27 cellular contexts compared by ENCODE assay signal in genomic region chr21:38468989-38469388, GRCh38. TPM values are rescaled to one million over a fixed set of nuclear protein-coding genes. Genes with fewer than 3 reads are reported as not detected.
DNase-seq lines count a peak whose midpoint lies in the region; ATAC-seq, FAIRE-seq and TF ChIP-seq lines count a peak whose summit lies in the region.
"Had no signal": no experiment of that assay in that cellular context is flagged by ENCODE, and none has a peak within 500 bp of the region (broad histone marks: within the 10 kb centered on the region; RNA-seq: fewer than 3 reads in every experiment).

No MANE protein-coding gene starts in this region.

- no peaks in the 10 kb centered on the region for H3K9me3 Mint-ChIP-seq in nephron progenitor cell
- H3K9me3 Mint-ChIP-seq: activated CD8-positive, alpha-beta T cell treated with anti-CD3 and anti-CD28 coated beads for 36 hours; activated T-cell treated with anti-CD3 and anti-CD28 coated beads, Interleukin-2, amount 50 U/mL, for 24 hours; mesothelial cell of epicardium; nephron had no signal

- no peak overlapping the region for H3K4me3 Mint-ChIP-seq in nephron progenitor cell
- H3K4me3 Mint-ChIP-seq: activated CD8-positive, alpha-beta T cell treated with anti-CD3 and anti-CD28 coated beads for 36 hours; activated T-cell treated with anti-CD3 and anti-CD28 coated beads, Interleukin-2, amount 50 U/mL, for 24 hours; CD4-positive, CD25-positive, alpha-beta regulatory T cell; mesothelial cell of epicardium; nephron; stimulated activated naive B cell treated with anti-CD40 and anti-IgM and Interleukin-4, amounts not matched to agents 10 μg/mL and 1 μg/mL and 100 μg/mL, for 72 hours had no signal

- CTCF ChIA-PET in HepG2 (lab: Yijun Ruan, JAX; ENCODE audit: low intra/inter-chr PET ratio, low total read pairs): no interaction called here

- no peak for TF ChIP-seq RAD21 in HepG2 (CRISPR knock-in tag; IDR thresholded peaks at IDR 0.05)

- in situ Hi-C loops in HepG2 (cut with HindIII; ENCODE audit: extremely low pct_ligation_motif_present, low pct_unique_long_range_greater_than_20kb): no loop called here

- WGBS in HepG2 (ENCODE audit: low lambda C conversion rate): 0% methylated on average over 4 of the region's 4 CpGs
- 32% methylated on average over 4 of the region's 4 CpGs for WGBS in right lobe of liver (ENCODE audit: insufficient coverage, low coverage, low lambda C conversion rate, missing lambda C conversion rate)

- H3K36me3 Mint-ChIP-seq in nephron progenitor cell (ENCODE audit: low read depth): no peaks in the 10 kb centered on the region
- H3K36me3 Mint-ChIP-seq: CD4-positive, CD25-positive, alpha-beta regulatory T cell; mesothelial cell of epicardium; stimulated activated naive B cell treated with anti-CD40 and anti-IgM and Interleukin-4, amounts not matched to agents 10 μg/mL and 1 μg/mL and 100 μg/mL, for 72 hours had no signal

- H3K27me3 Mint-ChIP-seq in nephron progenitor cell (ENCODE audit: low read depth, poor library complexity): peaks cover 36% of the 10 kb centered on the region

- no peak overlapping the region for H3K27ac Mint-ChIP-seq in nephron progenitor cell
- H3K27ac Mint-ChIP-seq: activated CD8-positive, alpha-beta T cell treated with anti-CD3 and anti-CD28 coated beads for 36 hours; activated T-cell treated with anti-CD3 and anti-CD28 coated beads, Interleukin-2, amount 50 U/mL, for 24 hours; CD4-positive, CD25-positive, alpha-beta regulatory T cell; mesothelial cell of epicardium; nephron; stimulated activated naive B cell treated with anti-CD40 and anti-IgM and Interleukin-4, amounts not matched to agents 10 μg/mL and 1 μg/mL and 100 μg/mL, for 72 hours had no signal

- TF ChIP-seq EP300 in HepG2 (IDR thresholded peaks at IDR 0.05; ENCODE audit: low read depth in 2 of 2, low read length in 2 of 2) (peak in 1 of 2 experiments; percentile 39; a peak in 2 of 4 replicates), HepG2 (CRISPR knock-in tag; IDR thresholded peaks at IDR 0.05; ENCODE audit: borderline replicate concordance) (no peak)

- H3K9ac ChIP-seq in HepG2 (ENCODE audit: insufficient read depth, low read depth, low read length): no peak overlapping the region

- peak; percentile 72 for FAIRE-seq in HepG2 (lab: Jason Lieb, UNC)
- FAIRE-seq: GM12878, GM19239, RCC 7860 had no signal

- DNase-seq in HepG2 (ENCODE audit: low spot score) (peak; percentile 68), right lobe of liver (no peak), NCI-H69 (lab: John Stamatoyannopoulos, UW) (peak; percentile 9), epithelial cell of esophagus (ENCODE audit: low read depth) (peak; percentile 86), nephron progenitor cell (no peak), HuH-7 (ENCODE audit: low spot score) (no peak), DMS79 (lab: John Stamatoyannopoulos, UW) (no peak)
- DNase-seq in activated CD4-positive, alpha-beta T cell treated with anti-CD3 and anti-CD28 coated beads, Interleukin-2, amount 50 U/mL, for 48 hours: no peak
- DNase-seq: activated CD4-positive, CD25-positive, alpha-beta regulatory T cell; activated CD8-positive, alpha-beta T cell treated with anti-CD3 and anti-CD28 coated beads for 36 hours; activated naive CD4-positive, alpha-beta T cell; activated T-cell treated with anti-CD3 and anti-CD28 coated beads, Interleukin-2, amount 50 U/mL, for 24 hours; amniotic stem cell; CD4-positive, CD25-positive, alpha-beta regulatory T cell; gastrocnemius medialis; NCI-H1436 treated with DMSO at 0.1 percent for 48 hours; NK-92 treated with Interleukin-12 subunit alpha and Interleukin-12 subunit beta, amount 100 ng/mL, for 24 hours; posterior cingulate gyrus; stimulated activated CD4-positive, alpha-beta T cell treated with anti-CD3 and anti-CD28 coated beads, Interleukin-2, amount 100 ng/mL, for 24 hours; stimulated activated naive B cell treated with anti-CD40 and anti-IgM and Interleukin-4, amounts not matched to agents 10 μg/mL and 1 μg/mL and 100 μg/mL, for 72 hours; T-helper 9 cell had no signal

- H3K4me3 ChIP-seq in HepG2 (replicated peaks in 1 of 3; ENCODE audit: insufficient read depth in 1 of 3, low read depth in 2 of 3, low read length in 3 of 3): no peak overlapping the region; a peak in 1 of 6 replicates
- H3K4me3 ChIP-seq in right lobe of liver: no peak overlapping the region
- no peak overlapping the region for H3K4me3 ChIP-seq in epithelial cell of esophagus (ENCODE audit: low read length)
- H3K4me3 ChIP-seq: gastrocnemius medialis, GM12878, thoracic aorta had no signal

- intact Hi-C loops in HepG2 (cut with micrococcal nuclease; ENCODE audit: unreplicated experiment): no loop called here
- intact Hi-C loops in right lobe of liver (cut with DNase I): no loop called here

- no peak overlapping the region for H3K27ac ChIP-seq in HepG2 (ENCODE audit: extremely low read length, insufficient read depth, low read length)
- H3K27ac ChIP-seq in right lobe of liver: no peak overlapping the region
- H3K27ac ChIP-seq: gastrocnemius medialis, thoracic aorta had no signal

- no TSS peak for BruUV-seq in HepG2 (replicated peaks; lab: Mats Ljungman, UMichigan)

- peak; percentile 96 for ATAC-seq in HepG2
- ATAC-seq in right lobe of liver: no peak
- ATAC-seq: activated CD8-positive, alpha-beta T cell treated with anti-CD3 and anti-CD28 coated beads for 36 hours; gastrocnemius medialis; GM12878; stimulated activated naive B cell treated with anti-CD40 and anti-IgM and Interleukin-4, amounts not matched to agents 10 μg/mL and 1 μg/mL and 100 μg/mL, for 72 hours had no signal

- peak overlapping the region; percentile 63 for H3K4me2 ChIP-seq in HepG2 (ENCODE audit: low read depth, low read length)

- H3K36me3 ChIP-seq in HepG2 (replicated peaks in 1 of 2; ENCODE audit: control insufficient read depth in 1 of 2, insufficient read depth in 2 of 2, low read length in 2 of 2) (no peaks in the 10 kb centered on the region), right lobe of liver (no peaks in the 10 kb centered on the region)
- H3K36me3 ChIP-seq: gastrocnemius medialis, thoracic aorta had no signal

- POLR2A ChIA-PET in HepG2 (lab: Yijun Ruan, JAX): no interaction called here

- H3K4me1 ChIP-seq in HepG2 (ENCODE audit: insufficient read depth, low read length): peaks cover 32% of the 10 kb centered on the region
- no peaks in the 10 kb centered on the region for H3K4me1 ChIP-seq in right lobe of liver
- H3K4me1 ChIP-seq: gastrocnemius medialis had no signal

- TF ChIP-seq CTCF in HepG2 (CRISPR knock-in tag; IDR thresholded peaks at IDR 0.05): no peak
- no peak for TF ChIP-seq CTCF in right lobe of liver (IDR thresholded peaks at IDR 0.05)
- no peak for TF ChIP-seq CTCF in epithelial cell of esophagus (IDR thresholded peaks at IDR 0.05; ENCODE audit: insufficient read depth, low read depth, low read length, missing control alignments)
- no peak for TF ChIP-seq CTCF in nephron progenitor cell (IDR thresholded peaks at IDR 0.05)

- no peaks in the 10 kb centered on the region for H3K79me2 ChIP-seq in HepG2 (ENCODE audit: insufficient read depth, low read length)

- peaks cover 7% of the 10 kb centered on the region; the same call in 1 of the 2 replicates for H3K9me3 ChIP-seq in HepG2 (ENCODE audit: low read length)
- no peaks in the 10 kb centered on the region for H3K9me3 ChIP-seq in right lobe of liver
- H3K9me3 ChIP-seq: gastrocnemius medialis, thoracic aorta had no signal

- TF ChIP-seq POLR2A in HepG2 (IDR thresholded peaks at IDR 0.05; ENCODE audit: insufficient read depth in 1 of 2, low read depth in 2 of 2, low read length in 2 of 2) (no peak), right lobe of liver (IDR thresholded peaks at IDR 0.05) (no peak)

- H4K20me1 ChIP-seq in HepG2 (ENCODE audit: insufficient read depth, low read length): no peaks in the 10 kb centered on the region

- H3K27me3 ChIP-seq in HepG2 (ENCODE audit: control insufficient read depth in 1 of 2, insufficient read depth in 2 of 2, low read length in 2 of 2): no peaks in the 10 kb centered on the region
- no peaks in the 10 kb centered on the region for H3K27me3 ChIP-seq in right lobe of liver

- no peak overlapping the region for H2AFZ ChIP-seq in HepG2 (ENCODE audit: low read length)

- peaks cover 18% of the 10 kb centered on the region for H3K4me1 Mint-ChIP-seq in nephron progenitor cell
- H3K4me1 Mint-ChIP-seq: CD4-positive, CD25-positive, alpha-beta regulatory T cell had no signal

TF ChIP-seq in HepG2, 621 proteins besides CTCF, POLR2A, EP300 and RAD21 (continues in another document):
- TF ChIP-seq ZNF10 (CRISPR knock-in tag; IDR thresholded peaks at IDR 0.05; ENCODE audit: borderline replicate concordance, low read depth) (no peak), ZNF33A (CRISPR knock-in tag; IDR thresholded peaks at IDR 0.05; ENCODE audit: borderline replicate concordance) (no peak), NCOR1 (IDR thresholded peaks at IDR 0.05; ENCODE audit: borderline replicate concordance, low read length) (no peak), HDAC1 (CRISPR knock-in tag; IDR thresholded peaks at IDR 0.05) (0 out of 2 replicates have a peak, but pooled peaks have one; percentile 26)

RNA-seq across cellular contexts. Expression of gene ERG, which starts 29.3 kb away (rescaled TPM):
- total RNA-seq in HepG2 (2016; rRNA removed; fragmentation: Illumina TruSeq; extraction: Trizol) (not detected in 2 replicates), right lobe of liver (1 to 10 TPM; 3.1 to 6.4 (median 5.2) TPM)
- not detected in 2 replicates for total RNA-seq in HepG2 (2016; cell fraction: cytosol; rRNA removed; fragmentation: Illumina TruSeq; extraction: Trizol; ENCODE audit: low read depth)
- total RNA-seq in HepG2 (2016; cell fraction: insoluble cytoplasmic fraction; rRNA removed; fragmentation: Illumina TruSeq; extraction: Trizol): not detected in 2 replicates
- total RNA-seq in HepG2 (2016; cell fraction: membrane; rRNA removed; fragmentation: Illumina TruSeq; extraction: Trizol): not detected in 2 replicates
- total RNA-seq in HepG2 (2016; cell fraction: nucleus; rRNA removed; fragmentation: Illumina TruSeq; extraction: Trizol): not detected in 2 replicates
- polyA plus RNA-seq in HepG2 (2011; rRNA removed): not detected in 2 replicates
- polyA plus RNA-seq in HepG2 (2011; cell fraction: cytosol; rRNA removed): not detected in 2 replicates
- polyA plus RNA-seq in HepG2 (2011; cell fraction: nucleus; rRNA removed): not detected in 2 replicates
- not detected in 2 replicates for polyA plus RNA-seq in HepG2 (2012)
- not detected in 2 replicates for polyA plus RNA-seq in HepG2 (2016; cell fraction: cytosol; fragmentation: Illumina TruSeq; extraction: Trizol; ENCODE audit: low read depth)
- polyA plus RNA-seq in HepG2 (2016; cell fraction: insoluble cytoplasmic fraction; fragmentation: Illumina TruSeq; extraction: Trizol; ENCODE audit: low read depth): not detected in 2 replicates
- polyA plus RNA-seq in HepG2 (2016; cell fraction: membrane; fragmentation: Illumina TruSeq; extraction: Trizol; ENCODE audit: low read depth): not detected in 2 replicates
- polyA plus RNA-seq in HepG2 (2016; cell fraction: nucleus; fragmentation: Illumina TruSeq; extraction: Trizol; ENCODE audit: insufficient read depth, low read depth): not detected in 2 replicates
- polyA minus RNA-seq in HepG2 (2011; rRNA and poly(A)+ RNA removed; ENCODE audit: low replicate concordance): not detected in 2 replicates
- not detected in 2 replicates for polyA minus RNA-seq in HepG2 (2011; cell fraction: cytosol; rRNA and poly(A)+ RNA removed)
- polyA minus RNA-seq in HepG2 (2011; cell fraction: nucleus; rRNA and poly(A)+ RNA removed): not detected in 2 replicates
- total RNA-seq: activated CD8-positive, alpha-beta T cell treated with anti-CD3 and anti-CD28 coated beads for 36 hours; GM12878 had no signal
- polyA plus RNA-seq: CD4-positive, CD25-positive, alpha-beta regulatory T cell; GM12878 had no signal

Comparison
In these comparisons a context has a peak if more than half of its experiments do, and no peak if none do; other contexts are left out.
1. DNase-seq: peak in HepG2 (single experiment), NCI-H69 (single experiment) and epithelial cell of esophagus (single experiment); none in right lobe of liver (0 of 3), activated CD4-positive, alpha-beta T cell treated with anti-CD3 and anti-CD28 coated beads, Interleukin-2, amount 50 U/mL, for 48 hours (0 of 2), nephron progenitor cell (single experiment), HuH-7 (single experiment) and DMS79 (single experiment).